1 cellular context compared by ENCODE assay signal in the genomic region with DNA sequence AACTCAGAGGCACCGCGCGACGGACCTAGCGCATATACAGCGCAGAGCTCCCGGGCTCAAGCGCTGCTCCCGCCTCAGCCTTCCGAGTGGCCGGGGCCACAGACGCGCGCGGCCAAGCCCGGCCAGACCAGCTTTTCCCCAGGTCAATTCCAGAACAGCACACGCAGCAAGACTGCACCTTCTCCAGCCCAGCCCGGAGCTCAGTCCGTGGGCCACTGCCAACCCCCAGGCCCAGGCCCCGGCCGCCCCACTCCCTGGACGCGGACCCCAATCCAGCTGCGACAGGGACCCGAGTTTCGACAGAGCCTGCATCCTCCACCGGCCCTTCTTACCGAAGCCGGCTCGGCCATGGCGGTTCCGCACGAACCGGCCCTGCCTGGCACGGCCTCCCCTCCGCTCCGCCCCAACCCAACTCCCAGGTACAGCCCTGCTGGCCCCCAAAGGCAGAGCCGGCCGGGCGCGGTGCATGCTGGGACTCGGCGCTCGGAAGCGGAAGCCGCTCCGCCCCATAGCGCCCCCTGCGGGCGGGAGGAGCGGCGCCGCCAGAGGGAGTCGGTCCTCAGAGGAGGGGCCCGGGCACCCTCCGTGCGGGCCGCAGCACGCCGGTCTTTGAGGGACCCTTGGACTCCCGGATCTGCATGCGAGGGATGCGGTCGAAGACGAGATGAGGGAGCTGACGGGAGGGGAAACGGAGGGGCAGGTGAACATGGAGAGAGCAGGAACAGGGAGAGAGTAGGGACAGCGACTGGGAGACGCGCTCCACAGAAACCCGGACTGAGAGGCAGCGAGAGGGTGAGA.
TF ChIP-seq lines count a peak whose summit lies in the region.

A gene with protein sequence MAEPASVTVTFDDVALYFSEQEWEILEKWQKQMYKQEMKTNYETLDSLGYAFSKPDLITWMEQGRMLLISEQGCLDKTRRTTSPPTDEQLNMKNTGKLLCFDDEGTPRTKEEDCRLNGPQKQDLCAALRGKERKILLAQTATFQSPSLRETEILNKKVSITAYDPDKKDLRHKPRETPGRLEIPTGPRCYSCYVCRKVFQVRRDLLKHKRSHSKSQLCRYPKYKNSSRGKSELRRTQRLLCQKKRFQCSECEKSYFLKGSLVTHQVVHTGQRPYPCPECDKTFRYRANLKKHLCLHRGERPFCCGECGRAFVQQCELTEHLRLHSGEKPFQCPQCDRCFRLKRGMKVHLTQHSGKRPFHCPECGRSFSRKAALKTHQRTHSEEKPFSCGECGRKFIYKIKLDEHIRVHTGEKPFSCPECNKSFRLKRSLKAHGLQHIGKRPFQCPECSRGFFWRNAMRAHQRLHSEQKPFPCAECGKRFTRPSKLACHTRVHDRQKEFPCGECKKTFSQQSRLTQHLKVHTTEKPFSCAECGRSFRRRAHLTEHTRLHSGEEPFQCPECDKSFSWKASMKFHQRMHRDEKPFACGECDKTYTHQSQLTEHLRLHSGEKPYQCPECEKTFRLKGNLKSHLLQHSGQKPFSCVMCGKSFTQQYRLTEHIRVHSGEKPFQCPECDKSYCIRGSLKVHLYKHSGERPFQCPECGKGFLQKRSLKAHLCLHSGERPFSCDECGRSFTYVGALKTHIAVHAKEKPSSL (minus strand): TSS at position 461 of the 798 bp plus-strand sequence. CDS start 111 bp downstream, at position 350.

TF ChIP-seq in K562, 482 proteins besides CTCF, POLR2A, EP300 and RAD21 (continued from another document and continues in another):
- TF ChIP-seq, protein P1, sequence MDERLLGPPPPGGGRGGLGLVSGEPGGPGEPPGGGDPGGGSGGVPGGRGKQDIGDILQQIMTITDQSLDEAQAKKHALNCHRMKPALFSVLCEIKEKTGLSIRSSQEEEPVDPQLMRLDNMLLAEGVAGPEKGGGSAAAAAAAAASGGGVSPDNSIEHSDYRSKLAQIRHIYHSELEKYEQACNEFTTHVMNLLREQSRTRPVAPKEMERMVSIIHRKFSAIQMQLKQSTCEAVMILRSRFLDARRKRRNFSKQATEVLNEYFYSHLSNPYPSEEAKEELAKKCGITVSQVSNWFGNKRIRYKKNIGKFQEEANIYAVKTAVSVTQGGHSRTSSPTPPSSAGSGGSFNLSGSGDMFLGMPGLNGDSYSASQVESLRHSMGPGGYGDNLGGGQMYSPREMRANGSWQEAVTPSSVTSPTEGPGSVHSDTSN (CRISPR knock-in tag; IDR thresholded peaks at IDR 0.05; ENCODE audit: low read depth): no peak
- TF ChIP-seq, protein P1 (tag; conservative IDR thresholded peaks at IDR 0.05; ENCODE audit: low read depth): no peak
- TF ChIP-seq DDX20 (tag; IDR thresholded peaks at IDR 0.05; ENCODE audit: low read depth) (no peak), KDM1A (IDR thresholded peaks at IDR 0.05) (no peak; a peak in 1 of 4 replicates), ZNF584 (CRISPR knock-in tag; IDR thresholded peaks at IDR 0.05; ENCODE audit: low read depth) (no peak), RFX5 (IDR thresholded peaks at IDR 0.05; ENCODE audit: low read depth, low read length) (no peak), SMAD2 (IDR thresholded peaks at IDR 0.05; ENCODE audit: low read depth, low read length) (no peak), ZBED1 (IDR thresholded peaks at IDR 0.05) (peak; percentile 83), FOXP1 (CRISPR knock-in tag; IDR thresholded peaks at IDR 0.05) (peak; percentile 98), RB1 (IDR thresholded peaks at IDR 0.05; ENCODE audit: low read depth) (peak; percentile 99), PHF20 (IDR thresholded peaks at IDR 0.05; ENCODE audit: partially characterized antibody) (peak; percentile 96), HOXB6 (CRISPR knock-in tag; IDR thresholded peaks at IDR 0.05; ENCODE audit: borderline replicate concordance) (no peak), ZFP1 (CRISPR knock-in tag; IDR thresholded peaks at IDR 0.05) (peak; percentile 14), SNRNP70 (optimal IDR thresholded peaks at IDR 0.05; ENCODE audit: low read depth, low read length) (no peak), KLF16 (IDR thresholded peaks at IDR 0.05) (no peak), GATAD2A (IDR thresholded peaks at IDR 0.05) (peak; percentile 90), POLR2AphosphoS5 (IDR thresholded peaks at IDR 0.05; ENCODE audit: control insufficient read depth, insufficient read depth, low read depth, low read length) (peak; percentile 97), RBM22 (IDR thresholded peaks at IDR 0.05; ENCODE audit: low read depth, low read length, poor library complexity, severe bottlenecking) (peak; percentile 94), ARID2 (IDR thresholded peaks at IDR 0.05) (no peak), GABPA (tag; conservative IDR thresholded peaks at IDR 0.05; ENCODE audit: low read depth) (peak; percentile 94), MBD2 (IDR thresholded peaks at IDR 0.05; ENCODE audit: borderline replicate concordance, low read depth) (peak; percentile 86; the same call in 1 of the 2 replicates), SRF (CRISPR knock-in tag; IDR thresholded peaks at IDR 0.05) (no peak), WHSC1 (IDR thresholded peaks at IDR 0.05; ENCODE audit: low read length) (no peak), BRF1 (IDR thresholded peaks at IDR 0.05; ENCODE audit: borderline replicate concordance, extremely low read depth, insufficient read length) (no peak), NELFE (IDR thresholded peaks at IDR 0.05; ENCODE audit: insufficient read depth, insufficient read length) (no peak)
- TF ChIP-seq, protein P2, sequence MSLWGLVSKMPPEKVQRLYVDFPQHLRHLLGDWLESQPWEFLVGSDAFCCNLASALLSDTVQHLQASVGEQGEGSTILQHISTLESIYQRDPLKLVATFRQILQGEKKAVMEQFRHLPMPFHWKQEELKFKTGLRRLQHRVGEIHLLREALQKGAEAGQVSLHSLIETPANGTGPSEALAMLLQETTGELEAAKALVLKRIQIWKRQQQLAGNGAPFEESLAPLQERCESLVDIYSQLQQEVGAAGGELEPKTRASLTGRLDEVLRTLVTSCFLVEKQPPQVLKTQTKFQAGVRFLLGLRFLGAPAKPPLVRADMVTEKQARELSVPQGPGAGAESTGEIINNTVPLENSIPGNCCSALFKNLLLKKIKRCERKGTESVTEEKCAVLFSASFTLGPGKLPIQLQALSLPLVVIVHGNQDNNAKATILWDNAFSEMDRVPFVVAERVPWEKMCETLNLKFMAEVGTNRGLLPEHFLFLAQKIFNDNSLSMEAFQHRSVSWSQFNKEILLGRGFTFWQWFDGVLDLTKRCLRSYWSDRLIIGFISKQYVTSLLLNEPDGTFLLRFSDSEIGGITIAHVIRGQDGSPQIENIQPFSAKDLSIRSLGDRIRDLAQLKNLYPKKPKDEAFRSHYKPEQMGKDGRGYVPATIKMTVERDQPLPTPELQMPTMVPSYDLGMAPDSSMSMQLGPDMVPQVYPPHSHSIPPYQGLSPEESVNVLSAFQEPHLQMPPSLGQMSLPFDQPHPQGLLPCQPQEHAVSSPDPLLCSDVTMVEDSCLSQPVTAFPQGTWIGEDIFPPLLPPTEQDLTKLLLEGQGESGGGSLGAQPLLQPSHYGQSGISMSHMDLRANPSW (CRISPR knock-in tag; IDR thresholded peaks at IDR 0.05): peak; percentile 50; the same call in 1 of the 2 replicates
- TF ChIP-seq, protein P3, sequence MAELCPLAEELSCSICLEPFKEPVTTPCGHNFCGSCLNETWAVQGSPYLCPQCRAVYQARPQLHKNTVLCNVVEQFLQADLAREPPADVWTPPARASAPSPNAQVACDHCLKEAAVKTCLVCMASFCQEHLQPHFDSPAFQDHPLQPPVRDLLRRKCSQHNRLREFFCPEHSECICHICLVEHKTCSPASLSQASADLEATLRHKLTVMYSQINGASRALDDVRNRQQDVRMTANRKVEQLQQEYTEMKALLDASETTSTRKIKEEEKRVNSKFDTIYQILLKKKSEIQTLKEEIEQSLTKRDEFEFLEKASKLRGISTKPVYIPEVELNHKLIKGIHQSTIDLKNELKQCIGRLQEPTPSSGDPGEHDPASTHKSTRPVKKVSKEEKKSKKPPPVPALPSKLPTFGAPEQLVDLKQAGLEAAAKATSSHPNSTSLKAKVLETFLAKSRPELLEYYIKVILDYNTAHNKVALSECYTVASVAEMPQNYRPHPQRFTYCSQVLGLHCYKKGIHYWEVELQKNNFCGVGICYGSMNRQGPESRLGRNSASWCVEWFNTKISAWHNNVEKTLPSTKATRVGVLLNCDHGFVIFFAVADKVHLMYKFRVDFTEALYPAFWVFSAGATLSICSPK (IDR thresholded peaks at IDR 0.05; ENCODE audit: borderline replicate concordance): no peak
- TF ChIP-seq, protein P4, sequence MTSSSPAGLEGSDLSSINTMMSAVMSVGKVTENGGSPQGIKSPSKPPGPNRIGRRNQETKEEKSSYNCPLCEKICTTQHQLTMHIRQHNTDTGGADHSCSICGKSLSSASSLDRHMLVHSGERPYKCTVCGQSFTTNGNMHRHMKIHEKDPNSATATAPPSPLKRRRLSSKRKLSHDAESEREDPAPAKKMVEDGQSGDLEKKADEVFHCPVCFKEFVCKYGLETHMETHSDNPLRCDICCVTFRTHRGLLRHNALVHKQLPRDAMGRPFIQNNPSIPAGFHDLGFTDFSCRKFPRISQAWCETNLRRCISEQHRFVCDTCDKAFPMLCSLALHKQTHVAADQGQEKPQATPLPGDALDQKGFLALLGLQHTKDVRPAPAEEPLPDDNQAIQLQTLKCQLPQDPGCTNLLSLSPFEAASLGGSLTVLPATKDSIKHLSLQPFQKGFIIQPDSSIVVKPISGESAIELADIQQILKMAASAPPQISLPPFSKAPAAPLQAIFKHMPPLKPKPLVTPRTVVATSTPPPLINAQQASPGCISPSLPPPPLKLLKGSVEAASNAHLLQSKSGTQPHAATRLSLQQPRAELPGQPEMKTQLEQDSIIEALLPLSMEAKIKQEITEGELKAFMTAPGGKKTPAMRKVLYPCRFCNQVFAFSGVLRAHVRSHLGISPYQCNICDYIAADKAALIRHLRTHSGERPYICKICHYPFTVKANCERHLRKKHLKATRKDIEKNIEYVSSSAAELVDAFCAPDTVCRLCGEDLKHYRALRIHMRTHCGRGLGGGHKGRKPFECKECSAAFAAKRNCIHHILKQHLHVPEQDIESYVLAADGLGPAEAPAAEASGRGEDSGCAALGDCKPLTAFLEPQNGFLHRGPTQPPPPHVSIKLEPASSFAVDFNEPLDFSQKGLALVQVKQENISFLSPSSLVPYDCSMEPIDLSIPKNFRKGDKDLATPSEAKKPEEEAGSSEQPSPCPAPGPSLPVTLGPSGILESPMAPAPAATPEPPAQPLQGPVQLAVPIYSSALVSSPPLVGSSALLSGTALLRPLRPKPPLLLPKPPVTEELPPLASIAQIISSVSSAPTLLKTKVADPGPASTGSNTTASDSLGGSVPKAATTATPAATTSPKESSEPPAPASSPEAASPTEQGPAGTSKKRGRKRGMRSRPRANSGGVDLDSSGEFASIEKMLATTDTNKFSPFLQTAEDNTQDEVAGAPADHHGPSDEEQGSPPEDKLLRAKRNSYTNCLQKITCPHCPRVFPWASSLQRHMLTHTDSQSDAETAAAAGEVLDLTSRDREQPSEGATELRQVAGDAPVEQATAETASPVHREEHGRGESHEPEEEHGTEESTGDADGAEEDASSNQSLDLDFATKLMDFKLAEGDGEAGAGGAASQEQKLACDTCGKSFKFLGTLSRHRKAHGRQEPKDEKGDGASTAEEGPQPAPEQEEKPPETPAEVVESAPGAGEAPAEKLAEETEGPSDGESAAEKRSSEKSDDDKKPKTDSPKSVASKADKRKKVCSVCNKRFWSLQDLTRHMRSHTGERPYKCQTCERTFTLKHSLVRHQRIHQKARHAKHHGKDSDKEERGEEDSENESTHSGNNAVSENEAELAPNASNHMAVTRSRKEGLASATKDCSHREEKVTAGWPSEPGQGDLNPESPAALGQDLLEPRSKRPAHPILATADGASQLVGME (CRISPR knock-in tag; IDR thresholded peaks at IDR 0.05): 0 out of 2 replicates have a peak, but pooled peaks have one; percentile 53
- TF ChIP-seq, protein P5, sequence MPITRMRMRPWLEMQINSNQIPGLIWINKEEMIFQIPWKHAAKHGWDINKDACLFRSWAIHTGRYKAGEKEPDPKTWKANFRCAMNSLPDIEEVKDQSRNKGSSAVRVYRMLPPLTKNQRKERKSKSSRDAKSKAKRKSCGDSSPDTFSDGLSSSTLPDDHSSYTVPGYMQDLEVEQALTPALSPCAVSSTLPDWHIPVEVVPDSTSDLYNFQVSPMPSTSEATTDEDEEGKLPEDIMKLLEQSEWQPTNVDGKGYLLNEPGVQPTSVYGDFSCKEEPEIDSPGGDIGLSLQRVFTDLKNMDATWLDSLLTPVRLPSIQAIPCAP (CRISPR knock-in tag; IDR thresholded peaks at IDR 0.05; ENCODE audit: borderline replicate concordance): no peak
- TF ChIP-seq, protein P6, sequence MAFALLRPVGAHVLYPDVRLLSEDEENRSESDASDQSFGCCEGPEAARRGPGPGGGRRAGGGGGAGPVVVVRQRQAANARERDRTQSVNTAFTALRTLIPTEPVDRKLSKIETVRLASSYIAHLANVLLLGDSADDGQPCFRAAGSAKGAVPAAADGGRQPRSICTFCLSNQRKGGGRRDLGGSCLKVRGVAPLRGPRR (CRISPR knock-in tag; IDR thresholded peaks at IDR 0.05): peak; percentile 15; the same call in 1 of the 2 replicates
- TF ChIP-seq, protein P7, sequence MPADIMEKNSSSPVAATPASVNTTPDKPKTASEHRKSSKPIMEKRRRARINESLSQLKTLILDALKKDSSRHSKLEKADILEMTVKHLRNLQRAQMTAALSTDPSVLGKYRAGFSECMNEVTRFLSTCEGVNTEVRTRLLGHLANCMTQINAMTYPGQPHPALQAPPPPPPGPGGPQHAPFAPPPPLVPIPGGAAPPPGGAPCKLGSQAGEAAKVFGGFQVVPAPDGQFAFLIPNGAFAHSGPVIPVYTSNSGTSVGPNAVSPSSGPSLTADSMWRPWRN (IDR thresholded peaks at IDR 0.05; ENCODE audit: low read depth): no peak
- TF ChIP-seq, protein P8, sequence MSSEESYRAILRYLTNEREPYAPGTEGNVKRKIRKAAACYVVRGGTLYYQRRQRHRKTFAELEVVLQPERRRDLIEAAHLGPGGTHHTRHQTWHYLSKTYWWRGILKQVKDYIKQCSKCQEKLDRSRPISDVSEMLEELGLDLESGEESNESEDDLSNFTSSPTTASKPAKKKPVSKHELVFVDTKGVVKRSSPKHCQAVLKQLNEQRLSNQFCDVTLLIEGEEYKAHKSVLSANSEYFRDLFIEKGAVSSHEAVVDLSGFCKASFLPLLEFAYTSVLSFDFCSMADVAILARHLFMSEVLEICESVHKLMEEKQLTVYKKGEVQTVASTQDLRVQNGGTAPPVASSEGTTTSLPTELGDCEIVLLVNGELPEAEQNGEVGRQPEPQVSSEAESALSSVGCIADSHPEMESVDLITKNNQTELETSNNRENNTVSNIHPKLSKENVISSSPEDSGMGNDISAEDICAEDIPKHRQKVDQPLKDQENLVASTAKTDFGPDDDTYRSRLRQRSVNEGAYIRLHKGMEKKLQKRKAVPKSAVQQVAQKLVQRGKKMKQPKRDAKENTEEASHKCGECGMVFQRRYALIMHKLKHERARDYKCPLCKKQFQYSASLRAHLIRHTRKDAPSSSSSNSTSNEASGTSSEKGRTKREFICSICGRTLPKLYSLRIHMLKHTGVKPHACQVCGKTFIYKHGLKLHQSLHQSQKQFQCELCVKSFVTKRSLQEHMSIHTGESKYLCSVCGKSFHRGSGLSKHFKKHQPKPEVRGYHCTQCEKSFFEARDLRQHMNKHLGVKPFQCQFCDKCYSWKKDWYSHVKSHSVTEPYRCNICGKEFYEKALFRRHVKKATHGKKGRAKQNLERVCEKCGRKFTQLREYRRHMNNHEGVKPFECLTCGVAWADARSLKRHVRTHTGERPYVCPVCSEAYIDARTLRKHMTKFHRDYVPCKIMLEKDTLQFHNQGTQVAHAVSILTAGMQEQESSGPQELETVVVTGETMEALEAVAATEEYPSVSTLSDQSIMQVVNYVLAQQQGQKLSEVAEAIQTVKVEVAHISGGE (CRISPR knock-in tag; IDR thresholded peaks at IDR 0.05): 0 out of 6 replicates have a peak, but pooled peaks of 1 of the 3 experiments have one; percentile 31
